Comparison of ENCODE assay signal across 8 cellular contexts in genomic region chr3:135503429-135504083, GRCh38.
A peak's percentile ranks its signal among the peaks of the same experiment; 100 is the strongest.
DNase-seq lines count a peak whose midpoint lies in the region; ATAC-seq and TF ChIP-seq lines count a peak whose summit lies in the region.

No MANE protein-coding gene starts in this region.

- no peak overlapping the region for H3K4me3 ChIP-seq in brain microvascular endothelial cell (ENCODE audit: low read depth, low read length)

- no peak overlapping the region for H3K27ac ChIP-seq in brain microvascular endothelial cell

- in situ Hi-C loops in brain microvascular endothelial cell (cut with HindIII; ENCODE audit: low pct_ligation_motif_present, low sequenced_read_pairs) = no loop called here

- H3K36me3 Mint-ChIP-seq in stimulated activated naive B cell treated with anti-CD40 and anti-IgM and Interleukin-4, amounts not matched to agents 10 μg/mL and 1 μg/mL and 100 μg/mL, for 72 hours = no peaks in the 10 kb centered on the region

- DNase-seq in DMS79 (lab: John Stamatoyannopoulos, UW) = peak; percentile 59
- DNase-seq in HuH-7 (ENCODE audit: low spot score) = peak; percentile 47
- DNase-seq in NOMO-1 treated with DMSO at 0.1 percent for 48 hours (lab: John Stamatoyannopoulos, UW; ENCODE audit: unreplicated experiment) = peak; percentile 81
- DNase-seq in brain microvascular endothelial cell = peak; percentile 70
- peak; percentile 75 for DNase-seq in iPS-NIHi11 (ENCODE audit: low spot score)
- DNase-seq in stimulated activated naive B cell treated with anti-CD40 and anti-IgM and Interleukin-4, amounts not matched to agents 10 μg/mL and 1 μg/mL and 100 μg/mL, for 72 hours = peak; percentile 27

- H3K9me3 Mint-ChIP-seq in stimulated activated naive B cell treated with anti-CD40 and anti-IgM and Interleukin-4, amounts not matched to agents 10 μg/mL and 1 μg/mL and 100 μg/mL, for 72 hours = no peaks in the 10 kb centered on the region

- TF ChIP-seq CTCF in brain microvascular endothelial cell (IDR thresholded peaks at IDR 0.05; ENCODE audit: low read depth, low read length, missing control alignments) = peak; percentile 90

- H3K4me1 Mint-ChIP-seq in stimulated activated naive B cell treated with anti-CD40 and anti-IgM and Interleukin-4, amounts not matched to agents 10 μg/mL and 1 μg/mL and 100 μg/mL, for 72 hours = peaks cover 0 to 6% of the 10 kb centered on the region in 2 donors

- H3K27me3 ChIP-seq in brain microvascular endothelial cell (replicated peaks) = no peaks in the 10 kb centered on the region

- no peak overlapping the region for H3K4me3 Mint-ChIP-seq in stimulated activated naive B cell treated with anti-CD40 and anti-IgM and Interleukin-4, amounts not matched to agents 10 μg/mL and 1 μg/mL and 100 μg/mL, for 72 hours

- peaks cover 8 to 9% of the 10 kb centered on the region in 2 donors for H3K27me3 Mint-ChIP-seq in stimulated activated naive B cell treated with anti-CD40 and anti-IgM and Interleukin-4, amounts not matched to agents 10 μg/mL and 1 μg/mL and 100 μg/mL, for 72 hours

- ATAC-seq in GM19452 (IDR thresholded peaks at IDR 0.05; ENCODE audit: unreplicated experiment) (peak; percentile 68), GM18873 (IDR thresholded peaks at IDR 0.05; ENCODE audit: low FRiP score, unreplicated experiment) (no peak)
- ATAC-seq in stimulated activated naive B cell treated with anti-CD40 and anti-IgM and Interleukin-4, amounts not matched to agents 10 μg/mL and 1 μg/mL and 100 μg/mL, for 72 hours (replicated peaks) = peak; percentile 74 to 81

- H3K36me3 ChIP-seq in brain microvascular endothelial cell (replicated peaks) = no peaks in the 10 kb centered on the region

- H3K27ac Mint-ChIP-seq in stimulated activated naive B cell treated with anti-CD40 and anti-IgM and Interleukin-4, amounts not matched to agents 10 μg/mL and 1 μg/mL and 100 μg/mL, for 72 hours = no peak overlapping the region

Comparison
In these comparisons a context has a peak if more than half of its experiments do, and no peak if none do; other contexts are left out.
1. DNase-seq: peak in every context shown above with its lines; median percentile 81 in NOMO-1 treated with DMSO at 0.1 percent for 48 hours; 75 in iPS-NIHi11; 70 in brain microvascular endothelial cell; 59 in DMS79; 47 in HuH-7; 27 in stimulated activated naive B cell treated with anti-CD40 and anti-IgM and Interleukin-4, amounts not matched to agents 10 μg/mL and 1 μg/mL and 100 μg/mL, for 72 hours.